In genomic region chr1:202805886-202806511, GRCh38 we compare ENCODE assay signal across 1 cellular context.
TF ChIP-seq lines count a peak whose summit lies in the region.

No MANE protein-coding gene starts in this region.

TF ChIP-seq in K562, 482 proteins besides CTCF, POLR2A, EP300 and RAD21 (continued from another document):
- TF ChIP-seq ZNF609 (CRISPR knock-in tag; IDR thresholded peaks at IDR 0.05; ENCODE audit: borderline replicate concordance) (no peak), MTA3 (IDR thresholded peaks at IDR 0.05; ENCODE audit: borderline replicate concordance) (no peak), THAP12 (CRISPR knock-in tag; IDR thresholded peaks at IDR 0.05) (no peak), ATF6 (CRISPR knock-in tag; IDR thresholded peaks at IDR 0.05) (no peak), ZNF12 (CRISPR knock-in tag; IDR thresholded peaks at IDR 0.05) (no peak), SMAD3 (CRISPR knock-in tag; conservative IDR thresholded peaks at IDR 0.05) (peak; percentile 87), THRB (CRISPR knock-in tag; conservative IDR thresholded peaks at IDR 0.05) (peak; percentile 73; the same call in 1 of the 2 replicates), SUPT5H (IDR thresholded peaks at IDR 0.05) (0 out of 2 replicates have a peak, but pooled peaks have one; percentile 26), TRIM24 (IDR thresholded peaks at IDR 0.05) (no peak), ZFPM2 (CRISPR knock-in tag; IDR thresholded peaks at IDR 0.05) (0 out of 2 replicates have a peak, but pooled peaks have one; percentile 24), HDAC3 (IDR thresholded peaks at IDR 0.05; ENCODE audit: borderline replicate concordance, partially characterized antibody) (no peak), FOXK1 (CRISPR knock-in tag; IDR thresholded peaks at IDR 0.05; ENCODE audit: borderline replicate concordance) (no peak), C11orf30 (IDR thresholded peaks at IDR 0.05; ENCODE audit: low read depth) (no peak), ZNF778 (CRISPR knock-in tag; IDR thresholded peaks at IDR 0.05) (0 out of 2 replicates have a peak, but pooled peaks have one; percentile 64), ZNF77 (CRISPR knock-in tag; IDR thresholded peaks at IDR 0.05) (no peak), ZNF561 (CRISPR knock-in tag; conservative IDR thresholded peaks at IDR 0.05) (no peak), RAD51 (IDR thresholded peaks at IDR 0.05; ENCODE audit: borderline replicate concordance, low read depth) (no peak), SIN3B (IDR thresholded peaks at IDR 0.05; ENCODE audit: low read depth) (no peak), MED1 (CRISPR knock-in tag; IDR thresholded peaks at IDR 0.05; ENCODE audit: borderline replicate concordance) (no peak), SAFB2 (IDR thresholded peaks at IDR 0.05; ENCODE audit: borderline replicate concordance, low read depth, low read length, severe bottlenecking) (no peak), ZNF316 (IDR thresholded peaks at IDR 0.05) (no peak), RB1 (IDR thresholded peaks at IDR 0.05; ENCODE audit: low read depth) (no peak), SRSF7 (optimal IDR thresholded peaks at IDR 0.05; ENCODE audit: low read depth, low read length) (no peak), SMARCA5 (IDR thresholded peaks at IDR 0.05) (no peak), NCOA2 (IDR thresholded peaks at IDR 0.05; ENCODE audit: partially characterized antibody in 2 of 2) (no peak), PHTF2 (CRISPR knock-in tag; IDR thresholded peaks at IDR 0.05) (no peak), RFX1 (IDR thresholded peaks at IDR 0.05) (no peak), TFAM (CRISPR knock-in tag; conservative IDR thresholded peaks at IDR 0.05) (no peak), HNRNPLL (IDR thresholded peaks at IDR 0.05; ENCODE audit: low read depth, low read length, poor library complexity, severe bottlenecking) (no peak), NR1H2 (CRISPR knock-in tag; IDR thresholded peaks at IDR 0.05) (0 out of 2 replicates have a peak, but pooled peaks have one; percentile 86), NELFE (IDR thresholded peaks at IDR 0.05; ENCODE audit: insufficient read depth, insufficient read length) (no peak), NR0B1 (IDR thresholded peaks at IDR 0.05; ENCODE audit: partially characterized antibody) (no peak), XRCC5 (IDR thresholded peaks at IDR 0.05; ENCODE audit: low read depth, low read length) (no peak), RBFOX2 (IDR thresholded peaks at IDR 0.05; ENCODE audit: low read depth, low read length) (no peak), CHD2 (IDR thresholded peaks at IDR 0.05; ENCODE audit: low read depth, low read length) (no peak), ZNF133 (CRISPR knock-in tag; IDR thresholded peaks at IDR 0.05) (no peak), BCOR (IDR thresholded peaks at IDR 0.05) (no peak), BRCA1 (IDR thresholded peaks at IDR 0.05) (no peak), BRCA1 (CRISPR knock-in tag; IDR thresholded peaks at IDR 0.05) (no peak), TAL1 (IDR thresholded peaks at IDR 0.05) (no peak; the same call in 1 of the 2 replicates), ZBTB11 (CRISPR knock-in tag; IDR thresholded peaks at IDR 0.05) (peak in 1 of 3 experiments; percentile 84; a peak in 2 of 6 replicates)
- TF ChIP-seq, protein P1, sequence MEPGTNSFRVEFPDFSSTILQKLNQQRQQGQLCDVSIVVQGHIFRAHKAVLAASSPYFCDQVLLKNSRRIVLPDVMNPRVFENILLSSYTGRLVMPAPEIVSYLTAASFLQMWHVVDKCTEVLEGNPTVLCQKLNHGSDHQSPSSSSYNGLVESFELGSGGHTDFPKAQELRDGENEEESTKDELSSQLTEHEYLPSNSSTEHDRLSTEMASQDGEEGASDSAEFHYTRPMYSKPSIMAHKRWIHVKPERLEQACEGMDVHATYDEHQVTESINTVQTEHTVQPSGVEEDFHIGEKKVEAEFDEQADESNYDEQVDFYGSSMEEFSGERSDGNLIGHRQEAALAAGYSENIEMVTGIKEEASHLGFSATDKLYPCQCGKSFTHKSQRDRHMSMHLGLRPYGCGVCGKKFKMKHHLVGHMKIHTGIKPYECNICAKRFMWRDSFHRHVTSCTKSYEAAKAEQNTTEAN (CRISPR knock-in tag; IDR thresholded peaks at IDR 0.05): no peak
- TF ChIP-seq, protein P2, sequence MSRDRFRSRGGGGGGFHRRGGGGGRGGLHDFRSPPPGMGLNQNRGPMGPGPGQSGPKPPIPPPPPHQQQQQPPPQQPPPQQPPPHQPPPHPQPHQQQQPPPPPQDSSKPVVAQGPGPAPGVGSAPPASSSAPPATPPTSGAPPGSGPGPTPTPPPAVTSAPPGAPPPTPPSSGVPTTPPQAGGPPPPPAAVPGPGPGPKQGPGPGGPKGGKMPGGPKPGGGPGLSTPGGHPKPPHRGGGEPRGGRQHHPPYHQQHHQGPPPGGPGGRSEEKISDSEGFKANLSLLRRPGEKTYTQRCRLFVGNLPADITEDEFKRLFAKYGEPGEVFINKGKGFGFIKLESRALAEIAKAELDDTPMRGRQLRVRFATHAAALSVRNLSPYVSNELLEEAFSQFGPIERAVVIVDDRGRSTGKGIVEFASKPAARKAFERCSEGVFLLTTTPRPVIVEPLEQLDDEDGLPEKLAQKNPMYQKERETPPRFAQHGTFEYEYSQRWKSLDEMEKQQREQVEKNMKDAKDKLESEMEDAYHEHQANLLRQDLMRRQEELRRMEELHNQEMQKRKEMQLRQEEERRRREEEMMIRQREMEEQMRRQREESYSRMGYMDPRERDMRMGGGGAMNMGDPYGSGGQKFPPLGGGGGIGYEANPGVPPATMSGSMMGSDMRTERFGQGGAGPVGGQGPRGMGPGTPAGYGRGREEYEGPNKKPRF (IDR thresholded peaks at IDR 0.05; ENCODE audit: low read depth, low read length): no peak
